14 cellular contexts compared by ENCODE assay signal in genomic region chr3:143326983-143327382, GRCh38.
"Had no signal": no experiment of that assay in that cellular context is flagged by ENCODE, and none has a peak within 500 bp of the region (broad histone marks: within the 10 kb centered on the region; RNA-seq: fewer than 3 reads in every experiment).

No MANE protein-coding gene starts in this region.

- H3K27me3 Mint-ChIP-seq: activated CD8-positive, alpha-beta memory T cell treated with anti-CD3 and anti-CD28 coated beads, Interleukin-2, amount 10 ng/mL, durations not matched to agents 7 days and 5 days; activated naive CD8-positive, alpha-beta T cell treated with anti-CD3 and anti-CD28 coated beads for 36 hours had no signal

- H3K27me3 ChIP-seq: sigmoid colon, transverse colon had no signal

- H3K27ac Mint-ChIP-seq: activated CD8-positive, alpha-beta memory T cell treated with anti-CD3 and anti-CD28 coated beads, Interleukin-2, amount 10 ng/mL, durations not matched to agents 7 days and 5 days; activated naive CD8-positive, alpha-beta T cell treated with anti-CD3 and anti-CD28 coated beads for 36 hours; stimulated activated naive B cell treated with anti-CD40 and anti-IgM and Interleukin-4, amounts not matched to agents 10 μg/mL and 1 μg/mL and 100 μg/mL, for 72 hours had no signal

- H3K27ac ChIP-seq: sigmoid colon, transverse colon had no signal

- DNase-seq: activated CD4-positive, alpha-beta T cell treated with anti-CD3 and anti-CD28 coated beads for 1 hour; activated CD4-positive, alpha-beta T cell treated with anti-CD3 and anti-CD28 coated beads, Interleukin-2, amount 50 U/mL, for 48 hours; activated CD8-positive, alpha-beta memory T cell treated with anti-CD3 and anti-CD28 coated beads, Interleukin-2, amount 10 ng/mL, durations not matched to agents 7 days and 5 days; activated gamma-delta T cell treated with Interleukin-2 at 50 U/mL for 16 hours; activated naive CD8-positive, alpha-beta T cell treated with anti-CD3 and anti-CD28 coated beads for 36 hours; activated T-cell treated with anti-CD3 and anti-CD28 coated beads, Interleukin-2, amount 50 U/mL, for 4 hours; anterior cingulate cortex; dermis blood vessel endothelial cell; left colon; sigmoid colon; stimulated activated CD4-positive, alpha-beta T cell treated with anti-CD3 and anti-CD28 coated beads, Interleukin-2, amount 100 ng/mL, for 24 hours; stimulated activated naive B cell treated with anti-CD40 and anti-IgM and Interleukin-4, amounts not matched to agents 10 μg/mL and 1 μg/mL and 100 μg/mL, for 72 hours; T-helper 2 cell; transverse colon had no signal

- ATAC-seq: activated CD8-positive, alpha-beta memory T cell treated with anti-CD3 and anti-CD28 coated beads, Interleukin-2, amount 10 ng/mL, durations not matched to agents 7 days and 5 days; activated T-cell treated with anti-CD3 and anti-CD28 coated beads, Interleukin-2, amount 50 U/mL, for 4 hours; left colon; stimulated activated naive B cell treated with anti-CD40 and anti-IgM and Interleukin-4, amounts not matched to agents 10 μg/mL and 1 μg/mL and 100 μg/mL, for 72 hours had no signal

- H3K9me3 Mint-ChIP-seq: activated T-cell treated with anti-CD3 and anti-CD28 coated beads, Interleukin-2, amount 50 U/mL, for 4 hours had no signal

- H3K36me3 Mint-ChIP-seq: activated CD8-positive, alpha-beta memory T cell treated with anti-CD3 and anti-CD28 coated beads, Interleukin-2, amount 10 ng/mL, durations not matched to agents 7 days and 5 days; activated naive CD8-positive, alpha-beta T cell treated with anti-CD3 and anti-CD28 coated beads for 36 hours had no signal

- H3K4me1 Mint-ChIP-seq: activated CD8-positive, alpha-beta memory T cell treated with anti-CD3 and anti-CD28 coated beads, Interleukin-2, amount 10 ng/mL, durations not matched to agents 7 days and 5 days had no signal

- H3K36me3 ChIP-seq: sigmoid colon, transverse colon had no signal

- H3K4me3 ChIP-seq: sigmoid colon, transverse colon had no signal

- H3K9me3 ChIP-seq: sigmoid colon, transverse colon had no signal

- H3K4me3 Mint-ChIP-seq: activated CD8-positive, alpha-beta memory T cell treated with anti-CD3 and anti-CD28 coated beads, Interleukin-2, amount 10 ng/mL, durations not matched to agents 7 days and 5 days; activated naive CD8-positive, alpha-beta T cell treated with anti-CD3 and anti-CD28 coated beads for 36 hours; activated T-cell treated with anti-CD3 and anti-CD28 coated beads, Interleukin-2, amount 50 U/mL, for 4 hours; stimulated activated naive B cell treated with anti-CD40 and anti-IgM and Interleukin-4, amounts not matched to agents 10 μg/mL and 1 μg/mL and 100 μg/mL, for 72 hours had no signal

- H3K4me1 ChIP-seq: transverse colon had no signal
